In genomic region chr10:31081937-31082635, GRCh38 we compare ENCODE assay signal across 30 cellular contexts.
"Had no signal": no experiment of that assay in that cellular context is flagged by ENCODE, and none has a peak within 500 bp of the region (broad histone marks: within the 10 kb centered on the region; RNA-seq: fewer than 3 reads in every experiment).

No MANE protein-coding gene starts in this region.

- H3K27ac ChIP-seq: adrenal gland, hepatocyte, left ventricle myocardium inferior, neutrophil, ovary, psoas muscle, right atrium auricular region, suprapubic skin, vagina had no signal

- H3K9me3 ChIP-seq: adrenal gland, left ventricle myocardium inferior, neutrophil, ovary, psoas muscle, right atrium auricular region, suprapubic skin, vagina had no signal

- DNase-seq: activated B cell treated with CpG ODN at 0.5 μM for 24 hours; activated CD4-positive, alpha-beta T cell treated with anti-CD3 and anti-CD28 coated beads for 36 hours; activated CD4-positive, alpha-beta T cell treated with anti-CD3 and anti-CD28 coated beads, Interleukin-2, amount 50 U/mL, for 4 hours; activated CD8-positive, alpha-beta memory T cell treated with anti-CD3 and anti-CD28 coated beads for 24 hours; activated CD8-positive, alpha-beta memory T cell treated with anti-CD3 and anti-CD28 coated beads, Interleukin-2, amount 50 U/mL, for 48 hours; activated naive CD4-positive, alpha-beta T cell; activated T-cell treated with anti-CD3 and anti-CD28 coated beads, Interleukin-2, amount 50 U/mL, for 4 hours; adrenal gland; central memory CD4-positive, alpha-beta T cell; effector memory CD4-positive, alpha-beta T cell; foreskin melanocyte; glutamatergic neuron; immature natural killer cell; kidney glomerular epithelial cell; left ventricle myocardium inferior; naive thymus-derived CD4-positive, alpha-beta T cell; ovary; psoas muscle; stimulated activated CD4-positive, alpha-beta T cell treated with anti-CD3 and anti-CD28 coated beads, Interleukin-1b, Interleukin-23, amount 100 ng/mL, for 48 hours; stimulated activated naive CD8-positive, alpha-beta T cell treated with anti-CD3 and anti-CD28 coated beads, Interleukin-15, amount 100 ng/mL, for 72 hours; T-helper 9 cell; trophoblast cell had no signal

- H3K4me2 ChIP-seq: hepatocyte had no signal

- H3K27me3 ChIP-seq: adrenal gland, hepatocyte, neutrophil, ovary, right atrium auricular region, suprapubic skin, vagina had no signal

- H2AFZ ChIP-seq: hepatocyte had no signal

- H3K36me3 ChIP-seq: adrenal gland, left ventricle myocardium inferior, neutrophil, ovary, right atrium auricular region, suprapubic skin, vagina had no signal

- H3K4me1 ChIP-seq: adrenal gland, left ventricle myocardium inferior, psoas muscle, right atrium auricular region, suprapubic skin, vagina had no signal

- FAIRE-seq: astrocyte, endothelial cell of umbilical vein had no signal

- H3K79me2 ChIP-seq: hepatocyte had no signal

- H3K4me3 ChIP-seq: adrenal gland, hepatocyte, left ventricle myocardium inferior, ovary, psoas muscle, right atrium auricular region, suprapubic skin, vagina had no signal

- ATAC-seq: activated CD4-positive, alpha-beta T cell treated with anti-CD3 and anti-CD28 coated beads for 36 hours; activated T-cell treated with anti-CD3 and anti-CD28 coated beads, Interleukin-2, amount 50 U/mL, for 4 hours; esophagus mucosa; naive thymus-derived CD4-positive, alpha-beta T cell; psoas muscle; stimulated activated naive CD8-positive, alpha-beta T cell treated with anti-CD3 and anti-CD28 coated beads, Interleukin-15, amount 100 ng/mL, for 72 hours had no signal
